In the genomic region with DNA sequence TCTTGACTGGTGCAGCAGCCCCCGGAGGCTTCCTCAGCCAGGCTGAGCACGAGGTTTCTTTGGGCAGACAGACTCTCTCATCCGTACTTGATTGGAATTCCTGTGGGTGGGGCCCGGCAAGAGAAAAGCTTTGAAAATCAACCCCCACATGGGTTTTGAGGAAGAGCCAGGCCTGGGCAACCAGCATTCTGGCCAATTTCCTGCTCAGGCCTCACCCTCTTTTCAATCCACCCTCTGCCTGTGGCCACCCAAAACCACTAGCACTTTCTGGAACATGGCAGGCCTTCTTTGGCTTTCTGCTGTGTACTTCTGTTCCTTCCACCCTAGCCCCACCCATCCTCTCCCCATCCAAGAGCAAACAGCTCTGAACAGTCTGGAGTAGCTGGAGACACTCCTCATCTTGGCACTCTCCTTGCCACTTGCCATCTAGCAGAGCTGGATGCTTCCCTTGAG, we compare ENCODE assay signal across 1 cellular context.
TF ChIP-seq lines count a peak whose summit lies in the region.

No MANE protein-coding gene starts in this region.

TF ChIP-seq in HEK293, 187 proteins besides CTCF, POLR2A, EP300 and RAD21 (continued from another document):
- TF ChIP-seq, protein P1, sequence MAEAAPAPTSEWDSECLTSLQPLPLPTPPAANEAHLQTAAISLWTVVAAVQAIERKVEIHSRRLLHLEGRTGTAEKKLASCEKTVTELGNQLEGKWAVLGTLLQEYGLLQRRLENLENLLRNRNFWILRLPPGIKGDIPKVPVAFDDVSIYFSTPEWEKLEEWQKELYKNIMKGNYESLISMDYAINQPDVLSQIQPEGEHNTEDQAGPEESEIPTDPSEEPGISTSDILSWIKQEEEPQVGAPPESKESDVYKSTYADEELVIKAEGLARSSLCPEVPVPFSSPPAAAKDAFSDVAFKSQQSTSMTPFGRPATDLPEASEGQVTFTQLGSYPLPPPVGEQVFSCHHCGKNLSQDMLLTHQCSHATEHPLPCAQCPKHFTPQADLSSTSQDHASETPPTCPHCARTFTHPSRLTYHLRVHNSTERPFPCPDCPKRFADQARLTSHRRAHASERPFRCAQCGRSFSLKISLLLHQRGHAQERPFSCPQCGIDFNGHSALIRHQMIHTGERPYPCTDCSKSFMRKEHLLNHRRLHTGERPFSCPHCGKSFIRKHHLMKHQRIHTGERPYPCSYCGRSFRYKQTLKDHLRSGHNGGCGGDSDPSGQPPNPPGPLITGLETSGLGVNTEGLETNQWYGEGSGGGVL (tag by site-specific recombination; IDR thresholded peaks at IDR 0.05), result no peak
- TF ChIP-seq ZNF544 (tag by site-specific recombination; IDR thresholded peaks at IDR 0.05) (no peak), ZFP3 (tag by site-specific recombination; IDR thresholded peaks at IDR 0.05; ENCODE audit: low read depth) (no peak), KLF1 (tag by site-specific recombination; IDR thresholded peaks at IDR 0.05) (peak; percentile 41; the same call in 1 of the 2 replicates), ZNF610 (tag by site-specific recombination; IDR thresholded peaks at IDR 0.05; ENCODE audit: borderline replicate concordance) (no peak)
- TF ChIP-seq, protein P2, sequence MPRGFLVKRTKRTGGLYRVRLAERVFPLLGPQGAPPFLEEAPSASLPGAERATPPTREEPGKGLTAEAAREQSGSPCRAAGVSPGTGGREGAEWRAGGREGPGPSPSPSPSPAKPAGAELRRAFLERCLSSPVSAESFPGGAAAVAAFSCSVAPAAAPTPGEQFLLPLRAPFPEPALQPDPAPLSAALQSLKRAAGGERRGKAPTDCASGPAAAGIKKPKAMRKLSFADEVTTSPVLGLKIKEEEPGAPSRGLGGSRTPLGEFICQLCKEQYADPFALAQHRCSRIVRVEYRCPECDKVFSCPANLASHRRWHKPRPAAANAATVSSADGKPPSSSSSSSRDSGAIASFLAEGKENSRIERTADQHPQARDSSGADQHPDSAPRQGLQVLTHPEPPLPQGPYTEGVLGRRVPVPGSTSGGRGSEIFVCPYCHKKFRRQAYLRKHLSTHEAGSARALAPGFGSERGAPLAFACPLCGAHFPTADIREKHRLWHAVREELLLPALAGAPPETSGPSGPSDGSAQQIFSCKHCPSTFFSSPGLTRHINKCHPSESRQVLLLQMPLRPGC (tag by site-specific recombination; IDR thresholded peaks at IDR 0.05), result no peak
- TF ChIP-seq, protein P3, sequence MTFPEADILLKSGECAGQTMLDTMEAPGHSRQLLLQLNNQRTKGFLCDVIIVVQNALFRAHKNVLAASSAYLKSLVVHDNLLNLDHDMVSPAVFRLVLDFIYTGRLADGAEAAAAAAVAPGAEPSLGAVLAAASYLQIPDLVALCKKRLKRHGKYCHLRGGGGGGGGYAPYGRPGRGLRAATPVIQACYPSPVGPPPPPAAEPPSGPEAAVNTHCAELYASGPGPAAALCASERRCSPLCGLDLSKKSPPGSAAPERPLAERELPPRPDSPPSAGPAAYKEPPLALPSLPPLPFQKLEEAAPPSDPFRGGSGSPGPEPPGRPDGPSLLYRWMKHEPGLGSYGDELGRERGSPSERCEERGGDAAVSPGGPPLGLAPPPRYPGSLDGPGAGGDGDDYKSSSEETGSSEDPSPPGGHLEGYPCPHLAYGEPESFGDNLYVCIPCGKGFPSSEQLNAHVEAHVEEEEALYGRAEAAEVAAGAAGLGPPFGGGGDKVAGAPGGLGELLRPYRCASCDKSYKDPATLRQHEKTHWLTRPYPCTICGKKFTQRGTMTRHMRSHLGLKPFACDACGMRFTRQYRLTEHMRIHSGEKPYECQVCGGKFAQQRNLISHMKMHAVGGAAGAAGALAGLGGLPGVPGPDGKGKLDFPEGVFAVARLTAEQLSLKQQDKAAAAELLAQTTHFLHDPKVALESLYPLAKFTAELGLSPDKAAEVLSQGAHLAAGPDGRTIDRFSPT (tag by site-specific recombination; IDR thresholded peaks at IDR 0.05), result no peak
